Comparison of ENCODE assay signal across 24 cellular contexts in genomic region chr5:43209833-43210232, GRCh38. TPM values are rescaled to one million over a fixed set of nuclear protein-coding genes. Genes with fewer than 3 reads are reported as not detected.
A peak's percentile ranks its signal among the peaks of the same experiment; 100 is the strongest.
DNase-seq lines count a peak whose midpoint lies in the region; ATAC-seq and TF ChIP-seq lines count a peak whose summit lies in the region.
"Had no signal": no experiment of that assay in that cellular context is flagged by ENCODE, and none has a peak within 500 bp of the region (broad histone marks: within the 10 kb centered on the region; RNA-seq: fewer than 3 reads in every experiment).

No MANE protein-coding gene starts in this region.

- POLR2A ChIA-PET in HEK293T (lab: Yijun Ruan, JAX): no interaction called here
- POLR2A ChIA-PET in WTC11 (lab: Charles Lee): interaction anchor here (0.6 kb wide), 1 partner anchor 15 kb away, joined by 4 read pairs; no protein-coding TSS in a partner anchor

- H3K4me1 ChIP-seq in osteoblast (ENCODE audit: insufficient read depth, low read length) (peaks cover 16% of the 10 kb centered on the region), stomach (peaks cover 0 to 14% (median 1%) of the 10 kb centered on the region in 4 donors)
- H3K4me1 ChIP-seq: BE2C had no signal

- no peaks in the 10 kb centered on the region for H3K4me1 Mint-ChIP-seq in activated naive CD8-positive, alpha-beta T cell treated with anti-CD3 and anti-CD28 coated beads, Interleukin-2, amount 50 U/mL, for 24 hours
- peaks cover 17% of the 10 kb centered on the region for H3K4me1 Mint-ChIP-seq in WTC11
- H3K4me1 Mint-ChIP-seq: CD4-positive, alpha-beta memory T cell had no signal

- no peak overlapping the region for H2AFZ ChIP-seq in osteoblast (ENCODE audit: low read length)
- H2AFZ ChIP-seq: GM23248 had no signal

- H3K9me3 Mint-ChIP-seq in activated naive CD8-positive, alpha-beta T cell treated with anti-CD3 and anti-CD28 coated beads, Interleukin-2, amount 50 U/mL, for 24 hours: no peaks in the 10 kb centered on the region
- H3K9me3 Mint-ChIP-seq in WTC11: no peaks in the 10 kb centered on the region
- H3K9me3 Mint-ChIP-seq: CD4-positive, alpha-beta memory T cell had no signal

- no peak for TF ChIP-seq EP300 in stomach (IDR thresholded peaks at IDR 0.05)

- intact Hi-C loops in stomach (cut with DNase I; ENCODE audit: low total_unique reads): no loop called here

- TF ChIP-seq CTCF in C4-2B (conservative IDR thresholded peaks at IDR 0.05) (no peak), VCaP (conservative IDR thresholded peaks at IDR 0.05) (no peak), osteoblast (IDR thresholded peaks at IDR 0.05; ENCODE audit: extremely low read depth, low read depth, low read length) (no peak), stomach (IDR thresholded peaks at IDR 0.05) (no peak), WTC11 (IDR thresholded peaks at IDR 0.05) (no peak)

- H3K4me3 ChIP-seq in osteoblast (ENCODE audit: insufficient read depth, low read length): no peak overlapping the region
- no peak overlapping the region for H3K4me3 ChIP-seq in stomach
- H3K4me3 ChIP-seq: A549; BLaER1 treated with 17β-estradiol and CSF1 and Interleukin-3, amounts not matched to agents 10 nM and 100 nM; GM23248 had no signal

- H3K36me3 ChIP-seq in osteoblast (ENCODE audit: insufficient read depth, low read length) (no peaks in the 10 kb centered on the region), stomach (no peaks in the 10 kb centered on the region)
- H3K36me3 ChIP-seq: BE2C; BLaER1 treated with 17β-estradiol and CSF1 and Interleukin-3, amounts not matched to agents 10 nM and 100 nM had no signal

- DNase-seq in osteoblast (ENCODE audit: insufficient read length, low spot score, missing footprints) (peak; percentile 29), stomach (no peak), HEK293T (ENCODE audit: extremely low spot score) (no peak), WTC11 (ENCODE audit: low spot score) (no peak)
- DNase-seq in activated naive CD8-positive, alpha-beta T cell treated with anti-CD3 and anti-CD28 coated beads, Interleukin-2, amount 50 U/mL, for 24 hours: no peak
- DNase-seq: 8988T; ACHN; AML-193; BE2C; Calu3; CD4-positive, alpha-beta memory T cell; COR-L47; DMS53; DMS79 treated with DMSO at 0.1 percent for 48 hours; GF-D8; GM23248; HCEC 1CT had no signal

- H3K27ac ChIP-seq in C4-2B (peak overlapping the region; percentile 57), VCaP (peak overlapping the region; percentile 69), osteoblast (ENCODE audit: low read depth, low read length) (no peak overlapping the region), stomach (peak overlapping the region in 3 of 5 donors; percentile 60 to 69 (median 69))
- H3K27ac ChIP-seq: A549; BLaER1 treated with 17β-estradiol and CSF1 and Interleukin-3, amounts not matched to agents 10 nM and 100 nM; GM23248 had no signal

- no peak overlapping the region for H3K27ac Mint-ChIP-seq in activated naive CD8-positive, alpha-beta T cell treated with anti-CD3 and anti-CD28 coated beads, Interleukin-2, amount 50 U/mL, for 24 hours
- H3K27ac Mint-ChIP-seq in WTC11: no peak overlapping the region
- H3K27ac Mint-ChIP-seq: CD4-positive, alpha-beta memory T cell had no signal

- no peaks in the 10 kb centered on the region for H3K79me2 ChIP-seq in osteoblast (ENCODE audit: insufficient read depth, low read length)

- H3K27me3 ChIP-seq in osteoblast (ENCODE audit: insufficient read depth, low read length): peaks cover 9% of the 10 kb centered on the region
- H3K27me3 ChIP-seq in stomach: no peaks in the 10 kb centered on the region
- H3K27me3 ChIP-seq: BLaER1 treated with 17β-estradiol and CSF1 and Interleukin-3, amounts not matched to agents 10 nM and 100 nM had no signal

- no peak overlapping the region for H3K4me3 Mint-ChIP-seq in activated naive CD8-positive, alpha-beta T cell treated with anti-CD3 and anti-CD28 coated beads, Interleukin-2, amount 50 U/mL, for 24 hours
- H3K4me3 Mint-ChIP-seq in WTC11: no peak overlapping the region
- H3K4me3 Mint-ChIP-seq: CD4-positive, alpha-beta memory T cell had no signal

- no peaks in the 10 kb centered on the region for H3K36me3 Mint-ChIP-seq in activated naive CD8-positive, alpha-beta T cell treated with anti-CD3 and anti-CD28 coated beads, Interleukin-2, amount 50 U/mL, for 24 hours (ENCODE audit: low read depth)
- no peaks in the 10 kb centered on the region for H3K36me3 Mint-ChIP-seq in WTC11
- H3K36me3 Mint-ChIP-seq: CD4-positive, alpha-beta memory T cell had no signal

- H3K27me3 Mint-ChIP-seq in activated naive CD8-positive, alpha-beta T cell treated with anti-CD3 and anti-CD28 coated beads, Interleukin-2, amount 50 U/mL, for 24 hours: peaks cover 12% of the 10 kb centered on the region
- H3K27me3 Mint-ChIP-seq in WTC11 (ENCODE audit: low read depth): peaks cover 6% of the 10 kb centered on the region

- TF ChIP-seq POLR2A in stomach (IDR thresholded peaks at IDR 0.05): no peak

- no peak for ATAC-seq in activated naive CD8-positive, alpha-beta T cell treated with anti-CD3 and anti-CD28 coated beads, Interleukin-2, amount 50 U/mL, for 24 hours
- no peak for ATAC-seq in WTC11
- ATAC-seq: A549 had no signal

- H3K9me3 ChIP-seq in osteoblast (ENCODE audit: low read depth, low read length) (no peaks in the 10 kb centered on the region), stomach (no peaks in the 10 kb centered on the region)
- H3K9me3 ChIP-seq: A549; BE2C; BLaER1 treated with 17β-estradiol and CSF1 and Interleukin-3, amounts not matched to agents 10 nM and 100 nM had no signal

- H4K20me1 ChIP-seq in osteoblast (ENCODE audit: insufficient read depth, low read length): no peaks in the 10 kb centered on the region
- H4K20me1 ChIP-seq: BLaER1 treated with 17β-estradiol and CSF1 and Interleukin-3, amounts not matched to agents 10 nM and 100 nM had no signal

- 57 to 69% (median 63%) methylated on average over 5 of the region's 5 CpGs for WGBS in stomach, 5 donors

- H3K4me2 ChIP-seq in osteoblast (ENCODE audit: insufficient read depth, low read length): no peak overlapping the region
- H3K4me2 ChIP-seq: A549; BLaER1 treated with 17β-estradiol and CSF1 and Interleukin-3, amounts not matched to agents 10 nM and 100 nM had no signal

- CTCF ChIA-PET in HEK293T (lab: Yijun Ruan, JAX) (no interaction called here), WTC11 (lab: Charles Lee) (no interaction called here)

TF ChIP-seq in HEK293T, 16 proteins besides CTCF, POLR2A, EP300 and RAD21:
- no peak for TF ChIP-seq FOXK2 (IDR thresholded peaks at IDR 0.05)
- TF ChIP-seq CTBP1 (IDR thresholded peaks at IDR 0.05; ENCODE audit: borderline replicate concordance): no peak

TF ChIP-seq in WTC11, 78 proteins besides CTCF, POLR2A, EP300 and RAD21:
- TF ChIP-seq ESRRA (CRISPR knock-in tag; IDR thresholded peaks at IDR 0.05; ENCODE audit: borderline replicate concordance) (no peak), NR1H2 (CRISPR knock-in tag; IDR thresholded peaks at IDR 0.05) (no peak), MXD4 (CRISPR knock-in tag; IDR thresholded peaks at IDR 0.05; ENCODE audit: borderline replicate concordance) (no peak), RORB (CRISPR knock-in tag; IDR thresholded peaks at IDR 0.05) (no peak)
TF ChIP-seq in WTC11: peak in this region for 0.

RNA-seq across cellular contexts. Expression of gene NIM1K, which starts 17.8 kb away (rescaled TPM):
- total RNA-seq in osteoblast (0.88 and 1.1 TPM in 2 replicates), stomach (1 to 10 TPM in 2 of 5 donors, under 1 TPM in 1, not detected in 2; 0.43 to 3.5 (median 1.3) TPM), WTC11 (2021) (0.07 to 0.14 TPM in 2 of 3 replicates, not detected in the other)
- polyA plus RNA-seq in stomach: under 1 TPM; 0.45 to 0.92 (median 0.56) TPM
- total RNA-seq: Daoy, H1, H7 had no signal
- polyA plus RNA-seq: H1 had no signal
